ENCODE assay signal across 20 cellular contexts in the genomic region with DNA sequence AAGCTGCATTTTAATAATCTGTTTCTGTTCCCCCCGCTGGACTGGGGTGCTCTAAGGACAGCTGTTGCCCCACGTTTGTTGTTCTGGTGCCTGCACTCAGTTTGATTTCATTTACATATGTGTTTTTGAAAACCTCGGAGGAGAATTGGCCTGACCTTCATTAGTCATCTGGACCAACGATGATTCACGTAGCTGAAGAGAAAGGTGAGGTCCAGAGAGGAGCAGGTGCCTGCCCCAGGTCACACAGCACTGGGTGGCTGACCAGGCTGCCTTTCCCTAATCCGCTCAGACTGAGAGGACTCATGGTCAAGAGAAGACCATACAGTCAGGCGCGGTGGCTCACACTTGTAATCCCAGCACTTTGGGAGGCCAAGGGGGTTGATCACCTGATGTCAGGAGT. TPM values are rescaled to one million over a fixed set of nuclear protein-coding genes. Genes with fewer than 3 reads are reported as not detected.
DNase-seq lines count a peak whose midpoint lies in the region; ATAC-seq and TF ChIP-seq lines count a peak whose summit lies in the region.
"Had no signal": no experiment of that assay in that cellular context is flagged by ENCODE, and none has a peak within 500 bp of the region (broad histone marks: within the 10 kb centered on the region; RNA-seq: fewer than 3 reads in every experiment).

No MANE protein-coding gene starts in this region.

- H3K9me3 Mint-ChIP-seq in activated T-helper 17 cell treated with anti-CD3 and anti-CD28 coated beads, Interleukin-2, amount 50 U/mL, for 72 hours, result no peaks in the 10 kb centered on the region
- H3K9me3 Mint-ChIP-seq: endodermal cell; immature natural killer cell; stimulated activated naive B cell treated with anti-CD40 and anti-IgM and Interleukin-4, amounts not matched to agents 10 μg/mL and 1 μg/mL and 100 μg/mL, for 72 hours had no signal

- H3K4me1 ChIP-seq in PC-9 (replicated peaks; ENCODE audit: insufficient read depth), result peaks cover 38% of the 10 kb centered on the region
- peaks cover 19% of the 10 kb centered on the region for H3K4me1 ChIP-seq in rectal smooth muscle tissue (ENCODE audit: control insufficient read depth, insufficient read depth, low read length)

- no peak overlapping the region for H3K27ac Mint-ChIP-seq in activated T-helper 17 cell treated with anti-CD3 and anti-CD28 coated beads, Interleukin-2, amount 50 U/mL, for 72 hours
- H3K27ac Mint-ChIP-seq: endodermal cell; immature natural killer cell; stimulated activated naive B cell treated with anti-CD40 and anti-IgM and Interleukin-4, amounts not matched to agents 10 μg/mL and 1 μg/mL and 100 μg/mL, for 72 hours had no signal

- H3K9me2 ChIP-seq in PC-9 (ENCODE audit: insufficient read depth), result no peaks in the 10 kb centered on the region

- H3K27me3 ChIP-seq in PC-9 (ENCODE audit: insufficient read depth, low read depth), result no peaks in the 10 kb centered on the region
- H3K27me3 ChIP-seq in rectal smooth muscle tissue (ENCODE audit: control insufficient read depth, insufficient read depth, low read length), result no peaks in the 10 kb centered on the region

- H3K36me3 Mint-ChIP-seq in activated T-helper 17 cell treated with anti-CD3 and anti-CD28 coated beads, Interleukin-2, amount 50 U/mL, for 72 hours (ENCODE audit: low read depth), result no peaks in the 10 kb centered on the region
- H3K36me3 Mint-ChIP-seq: immature natural killer cell; stimulated activated naive B cell treated with anti-CD40 and anti-IgM and Interleukin-4, amounts not matched to agents 10 μg/mL and 1 μg/mL and 100 μg/mL, for 72 hours had no signal

- TF ChIP-seq CTCF in PC-9 (conservative IDR thresholded peaks at IDR 0.05) (no peak), choroid plexus epithelial cell (conservative IDR thresholded peaks at IDR 0.05; ENCODE audit: low read depth, low read length) (no peak)

- CTCF ChIA-PET in PC-9 (lab: Charles Lee), result interaction anchor here (0.6 to 0.7 kb wide), 2 partner anchors 21 to 50 kb away, joined by 3 to 12 read pairs; a partner anchor contains a TSS

- peak; percentile 78 for DNase-seq in ELR (ENCODE audit: low read depth)
- DNase-seq in PC-9, result peak in 1 of 2 experiments; percentile 65
- peak; percentile 57 for DNase-seq in choroid plexus epithelial cell (ENCODE audit: low read depth)
- DNase-seq in activated CD8-positive, alpha-beta memory T cell treated with anti-CD3 and anti-CD28 coated beads for 24 hours, result no peak
- DNase-seq in SHP77 treated with DMSO at 0.1 percent for 48 hours (lab: John Stamatoyannopoulos, UW), result no peak
- no peak for DNase-seq in stimulated activated CD4-positive, alpha-beta T cell treated with anti-CD3 and anti-CD28 coated beads, Interleukin-1b, Interleukin-23, amount 100 ng/mL, for 48 hours
- DNase-seq: activated naive CD4-positive, alpha-beta T cell treated with anti-CD3 and anti-CD28 coated beads, Interleukin-2, amount 50 U/mL, for 16 hours; central memory CD4-positive, alpha-beta T cell; COR-L47; endodermal cell; GF-D8; immature natural killer cell; midbrain; NCI-H2171 treated with DMSO at 0.1 percent for 48 hours; NCI-H82; stimulated activated naive B cell treated with anti-CD40 and anti-IgM and Interleukin-4, amounts not matched to agents 10 μg/mL and 1 μg/mL and 100 μg/mL, for 72 hours had no signal

- peaks cover 43% of the 10 kb centered on the region for H3F3A ChIP-seq in PC-9 (ENCODE audit: insufficient read depth, low read depth)

- H3K36me3 ChIP-seq in PC-9 (ENCODE audit: low read depth) (no peaks in the 10 kb centered on the region), rectal smooth muscle tissue (ENCODE audit: control insufficient read depth, insufficient read depth, low read length) (no peaks in the 10 kb centered on the region)
- H3K36me3 ChIP-seq: neutrophil had no signal

- intact Hi-C loops in PC-9 (cut with micrococcal nuclease; ENCODE audit: unreplicated experiment), result no loop called here

- H3K27me3 Mint-ChIP-seq in activated T-helper 17 cell treated with anti-CD3 and anti-CD28 coated beads, Interleukin-2, amount 50 U/mL, for 72 hours, result peaks cover 12% of the 10 kb centered on the region

- no peak for ATAC-seq in activated T-helper 17 cell treated with anti-CD3 and anti-CD28 coated beads, Interleukin-2, amount 50 U/mL, for 72 hours (replicated peaks)
- ATAC-seq: stimulated activated naive B cell treated with anti-CD40 and anti-IgM and Interleukin-4, amounts not matched to agents 10 μg/mL and 1 μg/mL and 100 μg/mL, for 72 hours had no signal

- no peaks in the 10 kb centered on the region for H3K79me2 ChIP-seq in PC-9 (ENCODE audit: low read depth)

- H3K9me3 ChIP-seq in PC-9 (ENCODE audit: insufficient read depth, low read depth), result no peaks in the 10 kb centered on the region
- H3K9me3 ChIP-seq: neutrophil had no signal

- peak overlapping the region; percentile 4 for H3K4me2 ChIP-seq in PC-9

- no peak overlapping the region for H3K4me3 Mint-ChIP-seq in activated T-helper 17 cell treated with anti-CD3 and anti-CD28 coated beads, Interleukin-2, amount 50 U/mL, for 72 hours
- H3K4me3 Mint-ChIP-seq: endodermal cell; immature natural killer cell; stimulated activated naive B cell treated with anti-CD40 and anti-IgM and Interleukin-4, amounts not matched to agents 10 μg/mL and 1 μg/mL and 100 μg/mL, for 72 hours had no signal

- H3K9ac ChIP-seq in rectal smooth muscle tissue (ENCODE audit: low read length), result no peak overlapping the region

- H3K27ac ChIP-seq in PC-9 (peak overlapping the region; percentile 43), rectal smooth muscle tissue (ENCODE audit: low read depth, low read length) (peak overlapping the region; percentile 24)
- H3K27ac ChIP-seq: neutrophil had no signal

- no TSS peak for BruUV-seq in PC-9 (replicated peaks; lab: Mats Ljungman, UMichigan)

- H3K4me3 ChIP-seq in PC-9, result no peak overlapping the region
- no peak overlapping the region for H3K4me3 ChIP-seq in choroid plexus epithelial cell (ENCODE audit: low read depth, low read length)
- no peak overlapping the region for H3K4me3 ChIP-seq in rectal smooth muscle tissue (ENCODE audit: low read length)

- no peaks in the 10 kb centered on the region for H3K4me1 Mint-ChIP-seq in activated T-helper 17 cell treated with anti-CD3 and anti-CD28 coated beads, Interleukin-2, amount 50 U/mL, for 72 hours
- H3K4me1 Mint-ChIP-seq: immature natural killer cell had no signal

- POLR2A ChIA-PET in PC-9 (lab: Charles Lee; ENCODE audit: unreplicated experiment), result no interaction called here

- no peaks in the 10 kb centered on the region for H4K20me1 ChIP-seq in PC-9 (ENCODE audit: insufficient read depth)

- no peak overlapping the region for H2AFZ ChIP-seq in PC-9

RNA-seq across cellular contexts. Expression of a gene that starts 3.8 kb away (rescaled TPM):
- 0.13 TPM in 1 of 2 replicates, not detected in the other for total RNA-seq in PC-9 (2021)
- not detected for total RNA-seq in activated T-helper 17 cell treated with anti-CD3 and anti-CD28 coated beads, Interleukin-2, amount 50 U/mL, for 72 hours
- total RNA-seq: T-helper 2 cell treated with Interferon-gamma antibody and Interleukin-4, amounts not matched to agents 100 ng/mL and 5 ng/mL, for 36 hours had no signal

RNA-seq across cellular contexts. Expression of a gene that starts 20.3 kb away (rescaled TPM):
- total RNA-seq in PC-9 (2021), result 47.6 and 49.7 TPM in 2 replicates
- 10 to 100 TPM; 19.5 to 58.2 TPM for total RNA-seq in activated T-helper 17 cell treated with anti-CD3 and anti-CD28 coated beads, Interleukin-2, amount 50 U/mL, for 72 hours

RNA-seq across cellular contexts. Expression of a gene that starts 25.1 kb away (rescaled TPM):
- total RNA-seq in PC-9 (2021), result 49.3 and 53.1 TPM in 2 replicates
- 10 to 100 TPM; 41.0 to 54.7 TPM for total RNA-seq in activated T-helper 17 cell treated with anti-CD3 and anti-CD28 coated beads, Interleukin-2, amount 50 U/mL, for 72 hours

RNA-seq across cellular contexts. Expression of a gene that starts 56.3 kb away (rescaled TPM):
- total RNA-seq in PC-9 (2021), result 38.8 and 52.7 TPM in 2 replicates
- total RNA-seq in activated T-helper 17 cell treated with anti-CD3 and anti-CD28 coated beads, Interleukin-2, amount 50 U/mL, for 72 hours, result 10 to 100 TPM; 31.1 to 60.3 TPM

RNA-seq across cellular contexts. Expression of a gene that starts 56.5 kb away (rescaled TPM):
- 386 and 486 TPM in 2 replicates for total RNA-seq in PC-9 (2021)
- 100 to 1,000 TPM; 237 to 428 TPM for total RNA-seq in activated T-helper 17 cell treated with anti-CD3 and anti-CD28 coated beads, Interleukin-2, amount 50 U/mL, for 72 hours

Comparison
In these comparisons a context has a peak if more than half of its experiments do, and no peak if none do; other contexts are left out.
1. DNase-seq: peak in ELR (single experiment) and choroid plexus epithelial cell (single experiment); none in activated CD8-positive, alpha-beta memory T cell treated with anti-CD3 and anti-CD28 coated beads for 24 hours (single experiment), SHP77 treated with DMSO at 0.1 percent for 48 hours (single experiment) and stimulated activated CD4-positive, alpha-beta T cell treated with anti-CD3 and anti-CD28 coated beads, Interleukin-1b, Interleukin-23, amount 100 ng/mL, for 48 hours (single experiment).